9 cellular contexts compared by ENCODE assay signal in genomic region chr11:132171031-132171430, GRCh38.
"Had no signal": no experiment of that assay in that cellular context is flagged by ENCODE, and none has a peak within 500 bp of the region (broad histone marks: within the 10 kb centered on the region; RNA-seq: fewer than 3 reads in every experiment).

No MANE protein-coding gene starts in this region.

- H3K9me3 ChIP-seq: HAP-1 had no signal

- H3K27ac ChIP-seq: GM23248, HL-60 had no signal

- H3K36me3 ChIP-seq: HAP-1 had no signal

- H2AFZ ChIP-seq: GM23248 had no signal

- H3K9ac ChIP-seq: GM23248 had no signal

- H3K4me1 ChIP-seq: HAP-1 had no signal

- FAIRE-seq: K562 had no signal

- DNase-seq: GM23248, GOT3, H7, HFFc6, IMR-90 had no signal

- H3K4me3 ChIP-seq: GM23248, HAP-1, K562 had no signal

- ATAC-seq: HCT116, K562 had no signal
